In genomic region chr5:177495243-177496060, GRCh38 we compare ENCODE assay signal across 8 cellular contexts. TPM values are rescaled to one million over a fixed set of nuclear protein-coding genes. Genes with fewer than 3 reads are reported as not detected.
DNase-seq lines count a peak whose midpoint lies in the region; ATAC-seq and TF ChIP-seq lines count a peak whose summit lies in the region.

No MANE protein-coding gene starts in this region.

- DNase-seq in Caki2 (ENCODE audit: low read depth) = peak; percentile 94
- peak; percentile 70 for DNase-seq in NB4 (ENCODE audit: low read depth)
- DNase-seq in cardiac fibroblast (ENCODE audit: low read depth in 2 of 2) = peak; percentile 95
- peak in 1 of 3 donors; percentile 62 for DNase-seq in right lobe of liver
- peak; percentile 81 for DNase-seq in ureter (ENCODE audit: low spot score)
- no peak for DNase-seq in T-helper 9 cell
- DNase-seq in NCI-H1105 (lab: John Stamatoyannopoulos, UW) = no peak
- DNase-seq in Ammon's horn (ENCODE audit: low spot score) = no peak

- no peaks in the 10 kb centered on the region for H3K27me3 ChIP-seq in right lobe of liver

- no peak for TF ChIP-seq POLR2A in NB4 (IDR thresholded peaks at IDR 0.05; ENCODE audit: extremely low read depth, insufficient read length)
- no peak for TF ChIP-seq POLR2A in right lobe of liver (IDR thresholded peaks at IDR 0.05)

- no peak for ATAC-seq in right lobe of liver

- H3K9me3 ChIP-seq in right lobe of liver = no peaks in the 10 kb centered on the region

- no peaks in the 10 kb centered on the region for H3K4me1 ChIP-seq in right lobe of liver

- in situ Hi-C loops in Caki2 (cut with HindIII; ENCODE audit: low pct_unique_long_range_greater_than_20kb, low sequenced_read_pairs) = no loop called here

- no peak for TF ChIP-seq CTCF in NB4 (IDR thresholded peaks at IDR 0.05; ENCODE audit: low read depth, low read length)
- TF ChIP-seq CTCF in cardiac fibroblast (IDR thresholded peaks at IDR 0.05; ENCODE audit: low read depth, low read length) = no peak
- TF ChIP-seq CTCF in right lobe of liver (IDR thresholded peaks at IDR 0.05) = no peak

- H3K27ac ChIP-seq in right lobe of liver = peak overlapping the region in 2 of 3 donors; percentile 51 to 55

- H3K4me3 ChIP-seq in NB4 (ENCODE audit: low read depth, low read length) (peak overlapping the region; percentile 58), cardiac fibroblast (replicated peaks in 1 of 2; ENCODE audit: low read depth in 2 of 2, low read length in 2 of 2) (peak overlapping the region; percentile 86 to 87), right lobe of liver (no peak overlapping the region)

- H3K36me3 ChIP-seq in right lobe of liver = no peaks in the 10 kb centered on the region

- intact Hi-C loops in right lobe of liver (cut with DNase I) = no loop called here

- WGBS in right lobe of liver (ENCODE audit: insufficient coverage, low coverage, low lambda C conversion rate, missing lambda C conversion rate) = 72% methylated on average over 2 of the region's 14 CpGs

RNA-seq across cellular contexts. Expression of gene PDLIM7, which starts 2.0 kb away (rescaled TPM):
- total RNA-seq in Caki2 (2014; rRNA removed; shearing (Covaris generic); ENCODE audit: low replicate concordance) = 188 and 198 TPM in 2 replicates
- total RNA-seq in right lobe of liver (10 to 100 TPM in 4 of 6 experiments, 1 to 10 TPM in 2; 3.7 to 24.0 (median 13.6) TPM), ureter (218 TPM)

RNA-seq across cellular contexts. Expression of gene DOK3, which starts 14.2 kb away (rescaled TPM):
- total RNA-seq in Caki2 (2014; rRNA removed; shearing (Covaris generic); ENCODE audit: low replicate concordance) = 0.57 and 0.72 TPM in 2 replicates
- 1 to 10 TPM; 2.5 to 6.6 (median 3.9) TPM for total RNA-seq in right lobe of liver
- 7.9 TPM for total RNA-seq in ureter

RNA-seq across cellular contexts. Expression of gene DDX41, which starts 21.3 kb away (rescaled TPM):
- 145 and 172 TPM in 2 replicates for total RNA-seq in Caki2 (2014; rRNA removed; shearing (Covaris generic); ENCODE audit: low replicate concordance)
- total RNA-seq in right lobe of liver (10 to 100 TPM; 35.1 to 64.8 (median 47.9) TPM), ureter (89.1 TPM)

RNA-seq across cellular contexts. Expression of gene DBN1, which starts 22.0 kb away (rescaled TPM):
- total RNA-seq in Caki2 (2014; rRNA removed; shearing (Covaris generic); ENCODE audit: low replicate concordance) = 148 and 175 TPM in 2 replicates
- total RNA-seq in right lobe of liver (1 to 10 TPM; 1.1 to 4.6 (median 3.1) TPM), ureter (41.5 TPM)

RNA-seq across cellular contexts. Expression of gene PRR7, which starts 48.8 kb away (rescaled TPM):
- total RNA-seq in Caki2 (2014; rRNA removed; shearing (Covaris generic); ENCODE audit: low replicate concordance) = 49.8 and 50.5 TPM in 2 replicates
- total RNA-seq in right lobe of liver (10 to 100 TPM in 1 of 6 experiments, 1 to 10 TPM in 3, under 1 TPM in 2; 0.15 to 13.0 (median 1.9) TPM), ureter (2.6 TPM)

Comparison
In these comparisons a context has a peak if more than half of its experiments do, and no peak if none do; other contexts are left out.
1. DNase-seq: peak in Caki2 (single experiment), NB4 (single experiment), cardiac fibroblast (2 of 2) and ureter (single experiment); none in T-helper 9 cell (single experiment), NCI-H1105 (single experiment) and Ammon's horn (single experiment).
2. H3K4me3 ChIP-seq: peak in NB4 (single experiment) and cardiac fibroblast (2 of 2); none in right lobe of liver (0 of 3).